ENCODE assay signal across 8 cellular contexts in genomic region chr5:95808686-95809413, GRCh38. TPM values are rescaled to one million over a fixed set of nuclear protein-coding genes. Genes with fewer than 3 reads are reported as not detected.
DNase-seq lines count a peak whose midpoint lies in the region; ATAC-seq and TF ChIP-seq lines count a peak whose summit lies in the region.

No MANE protein-coding gene starts in this region.

- peak overlapping the region; percentile 67 for H3K27ac ChIP-seq in CD4-positive, alpha-beta memory T cell (ENCODE audit: low read depth, low read length)
- peak overlapping the region; percentile 39 for H3K27ac ChIP-seq in suprapubic skin

- H3K9me3 Mint-ChIP-seq in CD4-positive, alpha-beta memory T cell, result no peaks in the 10 kb centered on the region
- H3K9me3 Mint-ChIP-seq in activated CD4-positive, alpha-beta T cell treated with anti-CD3 and anti-CD28 coated beads for 36 hours (ENCODE audit: low read depth), result no peaks in the 10 kb centered on the region
- H3K9me3 Mint-ChIP-seq in natural killer cell, result peaks cover 0 to 3% of the 10 kb centered on the region in 2 donors

- H3K4me3 ChIP-seq in CD4-positive, alpha-beta memory T cell (ENCODE audit: low read length in 2 of 2), result no peak overlapping the region
- no peak overlapping the region for H3K4me3 ChIP-seq in suprapubic skin

- no peaks in the 10 kb centered on the region for H3K27me3 ChIP-seq in CD4-positive, alpha-beta memory T cell (ENCODE audit: insufficient read depth, low read length)
- H3K27me3 ChIP-seq in suprapubic skin, result no peaks in the 10 kb centered on the region

- H3K4me1 ChIP-seq in CD4-positive, alpha-beta memory T cell (ENCODE audit: insufficient read depth, low read length), result peaks cover 59% of the 10 kb centered on the region
- H3K4me1 ChIP-seq in suprapubic skin, result peaks cover 32% of the 10 kb centered on the region

- WGBS in suprapubic skin, result 16% methylated on average over 10 of the region's 10 CpGs

- H3K4me1 Mint-ChIP-seq in CD4-positive, alpha-beta memory T cell, result peaks cover 46 to 66% (median 56%) of the 10 kb centered on the region in 4 donors
- H3K4me1 Mint-ChIP-seq in activated CD4-positive, alpha-beta T cell treated with anti-CD3 and anti-CD28 coated beads for 36 hours, result peaks cover 56% of the 10 kb centered on the region
- peaks cover 56 to 58% of the 10 kb centered on the region in 2 donors for H3K4me1 Mint-ChIP-seq in natural killer cell

- CTCF ChIA-PET in CD4-positive, alpha-beta memory T cell (lab: Charles Lee; ENCODE audit: partially characterized antibody), result interaction anchor here (0.7 to 10.7 kb wide), 14 partner anchors 8 to 254 kb away, joined by 3 to 116 read pairs (median 5); partner anchors contain the start of genes ARSK, GLRX and SKIC3
- CTCF ChIA-PET in activated CD4-positive, alpha-beta T cell treated with anti-CD3 and anti-CD28 coated beads for 36 hours (lab: Charles Lee), result interaction anchor here (0.6 to 4.4 kb wide), 13 partner anchors 12 to 222 kb away, joined by 3 to 62 read pairs (median 5); partner anchors contain the start of gene GLRX

- intact Hi-C loops in CD4-positive, alpha-beta memory T cell (cut with micrococcal nuclease), result loop anchor here (1.0 kb wide), 4 partner anchors 9 to 28 kb away; partner anchors contain the start of gene GLRX
- intact Hi-C loops in activated CD4-positive, alpha-beta T cell treated with anti-CD3 and anti-CD28 coated beads for 36 hours (cut with DNase I, micrococcal nuclease), result loop anchor here (1.0 to 2.0 kb wide), 6 partner anchors 9 to 34 kb away; partner anchors contain the start of gene GLRX (in 2 of the 2)
- intact Hi-C loops in natural killer cell (cut with micrococcal nuclease), result loop anchor here (2.0 kb wide), 3 partner anchors 14 to 38 kb away; partner anchors contain the start of gene GLRX

- POLR2A ChIA-PET in CD4-positive, alpha-beta memory T cell (lab: Charles Lee; ENCODE audit: partially characterized antibody), result interaction anchor here (1.0 to 6.5 kb wide), 12 partner anchors 9 to 854 kb away, joined by 3 to 140 read pairs (median 8); partner anchors contain the start of genes GLRX and RFESD
- POLR2A ChIA-PET in activated CD4-positive, alpha-beta T cell treated with anti-CD3 and anti-CD28 coated beads for 36 hours (lab: Charles Lee), result interaction anchor here (0.6 to 1.0 kb wide), 2 partner anchors 10 to 13 kb away, joined by 3 to 4 read pairs; no protein-coding TSS in a partner anchor

- H3K4me3 Mint-ChIP-seq in CD4-positive, alpha-beta memory T cell, result peak overlapping the region; percentile 57 to 87 (median 72)
- peak overlapping the region; percentile 28 for H3K4me3 Mint-ChIP-seq in activated CD4-positive, alpha-beta T cell treated with anti-CD3 and anti-CD28 coated beads for 36 hours
- peak overlapping the region; percentile 77 for H3K4me3 Mint-ChIP-seq in natural killer cell

- H3K9me3 ChIP-seq in CD4-positive, alpha-beta memory T cell (ENCODE audit: control insufficient read depth in 1 of 2, low read length in 2 of 2), result no peaks in the 10 kb centered on the region
- H3K9me3 ChIP-seq in suprapubic skin, result no peaks in the 10 kb centered on the region

- peaks cover 20 to 25% of the 10 kb centered on the region in 2 donors for H3K36me3 Mint-ChIP-seq in CD4-positive, alpha-beta memory T cell
- peaks cover 7% of the 10 kb centered on the region for H3K36me3 Mint-ChIP-seq in activated CD4-positive, alpha-beta T cell treated with anti-CD3 and anti-CD28 coated beads for 36 hours (ENCODE audit: low read depth)
- H3K36me3 Mint-ChIP-seq in natural killer cell, result peaks cover 8% of the 10 kb centered on the region

- ATAC-seq in GM19468 (IDR thresholded peaks at IDR 0.05; ENCODE audit: extremely low read depth, unreplicated experiment) (peak; percentile 99), HG03521 (IDR thresholded peaks at IDR 0.05; ENCODE audit: unreplicated experiment) (peak; percentile 100), natural killer cell (peak; percentile 99 to 100 (median 100))
- peak; percentile 99 for ATAC-seq in activated CD4-positive, alpha-beta T cell treated with anti-CD3 and anti-CD28 coated beads for 36 hours

- peaks cover 6% of the 10 kb centered on the region for H3K36me3 ChIP-seq in CD4-positive, alpha-beta memory T cell (ENCODE audit: insufficient read depth, low read length)
- no peaks in the 10 kb centered on the region for H3K36me3 ChIP-seq in suprapubic skin

- no peaks in the 10 kb centered on the region for H3K27me3 Mint-ChIP-seq in CD4-positive, alpha-beta memory T cell
- no peaks in the 10 kb centered on the region for H3K27me3 Mint-ChIP-seq in activated CD4-positive, alpha-beta T cell treated with anti-CD3 and anti-CD28 coated beads for 36 hours
- no peaks in the 10 kb centered on the region for H3K27me3 Mint-ChIP-seq in natural killer cell (ENCODE audit: low read depth in 2 of 2)

- no peak for TF ChIP-seq POLR2A in suprapubic skin (IDR thresholded peaks at IDR 0.05)

- peak overlapping the region; percentile 66 to 95 (median 91) for H3K27ac Mint-ChIP-seq in CD4-positive, alpha-beta memory T cell
- peak overlapping the region; percentile 85 for H3K27ac Mint-ChIP-seq in activated CD4-positive, alpha-beta T cell treated with anti-CD3 and anti-CD28 coated beads for 36 hours
- peak overlapping the region; percentile 81 to 94 for H3K27ac Mint-ChIP-seq in natural killer cell

- peak; percentile 77 to 94 (median 88) for DNase-seq in CD4-positive, alpha-beta memory T cell
- DNase-seq in activated CD4-positive, alpha-beta T cell treated with anti-CD3 and anti-CD28 coated beads for 36 hours, result peak; percentile 87
- DNase-seq in ecto neural progenitor cell (ENCODE audit: low spot score), result peak; percentile 25
- peak; percentile 60 for DNase-seq in natural killer cell
- DNase-seq in suprapubic skin (ENCODE audit: low spot score in 2 of 2), result peak; percentile 90
- no peak for DNase-seq in retina

- no peak for TF ChIP-seq EP300 in suprapubic skin (IDR thresholded peaks at IDR 0.05)

- no peak for TF ChIP-seq CTCF in natural killer cell (IDR thresholded peaks at IDR 0.05)
- no peak for TF ChIP-seq CTCF in suprapubic skin (IDR thresholded peaks at IDR 0.05)

RNA-seq across cellular contexts. Expression of gene GLRX, which starts 13.7 kb away (rescaled TPM):
- total RNA-seq in CD4-positive, alpha-beta memory T cell, result 10 to 100 TPM; 73.9 to 75.9 TPM
- 100 to 1,000 TPM; 203 to 207 TPM for polyA plus RNA-seq in CD4-positive, alpha-beta memory T cell
- total RNA-seq in activated CD4-positive, alpha-beta T cell treated with anti-CD3 and anti-CD28 coated beads for 36 hours, result 10 to 100 TPM; 21.0 to 31.5 TPM
- 100 to 1,000 TPM in 1 of 3 donors, 10 to 100 TPM in 2; 59.2 to 102 (median 62.5) TPM for total RNA-seq in natural killer cell
- 100 to 1,000 TPM in 2 of 4 donors, 10 to 100 TPM in 2; 30.9 to 151 (median 80.0) TPM for total RNA-seq in suprapubic skin
